ENCODE assay signal across 8 cellular contexts in genomic region chr16:30444231-30445148, GRCh38. TPM values are rescaled to one million over a fixed set of nuclear protein-coding genes. Genes with fewer than 3 reads are reported as not detected.
DNase-seq lines count a peak whose midpoint lies in the region; ATAC-seq and TF ChIP-seq lines count a peak whose summit lies in the region.

No MANE protein-coding gene starts in this region.

- peak overlapping the region; percentile 92 to 98 for H3K9ac ChIP-seq in liver (ENCODE audit: low read depth in 1 of 2, low read length in 2 of 2)

- ATAC-seq in activated T-cell treated with anti-CD3 and anti-CD28 coated beads, Interleukin-2, amount 50 U/mL, for 4 hours = no peak
- no peak for ATAC-seq in activated naive CD8-positive, alpha-beta T cell treated with anti-CD3 and anti-CD28 coated beads, Interleukin-2, amount 50 U/mL, for 24 hours
- no peak for ATAC-seq in sciatic nerve

- no peak for DNase-seq in activated T-cell treated with anti-CD3 and anti-CD28 coated beads, Interleukin-2, amount 50 U/mL, for 4 hours
- no peak for DNase-seq in activated T-cell treated with anti-CD3 and anti-CD28 coated beads, Interleukin-2, amount 50 U/mL, for 48 hours
- DNase-seq in activated naive CD8-positive, alpha-beta T cell treated with anti-CD3 and anti-CD28 coated beads, Interleukin-2, amount 50 U/mL, for 24 hours = no peak
- DNase-seq in tibial nerve (ENCODE audit: low spot score in 2 of 2) (no peak), sciatic nerve (ENCODE audit: low spot score) (no peak), NK-92 (lab: John Stamatoyannopoulos, UW; ENCODE audit: unreplicated experiment) (no peak)
- no peak for DNase-seq in effector CD4-positive, alpha-beta T cell

- no peak for TF ChIP-seq POLR2A in tibial nerve (IDR thresholded peaks at IDR 0.05)

- H3K4me3 Mint-ChIP-seq in activated T-cell treated with anti-CD3 and anti-CD28 coated beads, Interleukin-2, amount 50 U/mL, for 4 hours = peak overlapping the region; percentile 90
- peak overlapping the region; percentile 91 for H3K4me3 Mint-ChIP-seq in activated naive CD8-positive, alpha-beta T cell treated with anti-CD3 and anti-CD28 coated beads, Interleukin-2, amount 50 U/mL, for 24 hours

- H3K4me1 Mint-ChIP-seq in activated T-cell treated with anti-CD3 and anti-CD28 coated beads, Interleukin-2, amount 50 U/mL, for 4 hours (ENCODE audit: low read depth) = peaks cover 31% of the 10 kb centered on the region
- peaks cover 35% of the 10 kb centered on the region for H3K4me1 Mint-ChIP-seq in activated naive CD8-positive, alpha-beta T cell treated with anti-CD3 and anti-CD28 coated beads, Interleukin-2, amount 50 U/mL, for 24 hours

- TF ChIP-seq EP300 in tibial nerve (IDR thresholded peaks at IDR 0.05) = no peak

- intact Hi-C loops in sciatic nerve (cut with DNase I) = loop anchor here (10.0 kb wide), 1 partner anchor 50 kb away; no protein-coding TSS in a partner anchor

- TF ChIP-seq CTCF in liver (IDR thresholded peaks at IDR 0.05; ENCODE audit: low read depth, low read length, missing input control) = no peak
- TF ChIP-seq CTCF in tibial nerve (IDR thresholded peaks at IDR 0.05) = no peak

- H3K4me3 ChIP-seq in liver (ENCODE audit: low read depth in 1 of 3, low read length in 3 of 3) (peak overlapping the region; percentile 85 to 99 (median 86)), tibial nerve (peak overlapping the region; percentile 58 to 100 (median 91))

- peak overlapping the region; percentile 96 to 99 for H3K27ac ChIP-seq in liver (ENCODE audit: low read depth in 1 of 2, low read length in 2 of 2)
- H3K27ac ChIP-seq in tibial nerve = peak overlapping the region; percentile 60 to 98 (median 96)

- H3K4me1 ChIP-seq in liver (ENCODE audit: control insufficient read depth in 4 of 4, insufficient read depth in 4 of 4, low read length in 3 of 4) (peaks cover 4 to 30% (median 18%) of the 10 kb centered on the region in 4 donors), tibial nerve (peaks cover 0 to 23% (median 17%) of the 10 kb centered on the region in 4 donors)

- H3K9me3 Mint-ChIP-seq in activated T-cell treated with anti-CD3 and anti-CD28 coated beads, Interleukin-2, amount 50 U/mL, for 4 hours = no peaks in the 10 kb centered on the region
- H3K9me3 Mint-ChIP-seq in activated naive CD8-positive, alpha-beta T cell treated with anti-CD3 and anti-CD28 coated beads, Interleukin-2, amount 50 U/mL, for 24 hours = no peaks in the 10 kb centered on the region

- H3K9me3 ChIP-seq in liver (ENCODE audit: control insufficient read depth in 4 of 4, low read length in 3 of 4) (no peaks in the 10 kb centered on the region), tibial nerve (no peaks in the 10 kb centered on the region)

- 39% methylated on average over 29 of the region's 29 CpGs for WGBS in liver
- WGBS in tibial nerve, 2 donors = 92 to 94% methylated on average over 29 of the region's 29 CpGs

- no peak for TF ChIP-seq RAD21 in liver (IDR thresholded peaks at IDR 0.05)

- peaks cover 16% of the 10 kb centered on the region for H3K36me3 Mint-ChIP-seq in activated T-cell treated with anti-CD3 and anti-CD28 coated beads, Interleukin-2, amount 50 U/mL, for 4 hours (ENCODE audit: insufficient read depth)
- H3K36me3 Mint-ChIP-seq in activated naive CD8-positive, alpha-beta T cell treated with anti-CD3 and anti-CD28 coated beads, Interleukin-2, amount 50 U/mL, for 24 hours (ENCODE audit: low read depth) = peaks cover 22% of the 10 kb centered on the region

- no peaks in the 10 kb centered on the region for H3K27me3 Mint-ChIP-seq in activated T-cell treated with anti-CD3 and anti-CD28 coated beads, Interleukin-2, amount 50 U/mL, for 4 hours (ENCODE audit: low read depth)
- no peaks in the 10 kb centered on the region for H3K27me3 Mint-ChIP-seq in activated naive CD8-positive, alpha-beta T cell treated with anti-CD3 and anti-CD28 coated beads, Interleukin-2, amount 50 U/mL, for 24 hours

- H3K36me3 ChIP-seq in liver (ENCODE audit: control insufficient read depth in 4 of 4, insufficient read depth in 3 of 4, low read depth in 1 of 4, low read length in 3 of 4) = peaks cover 0 to 2% (median 0%) of the 10 kb centered on the region in 4 donors
- H3K36me3 ChIP-seq in tibial nerve = peaks cover 0 to 22% (median 0%) of the 10 kb centered on the region in 3 donors

- H3K27ac Mint-ChIP-seq in activated naive CD8-positive, alpha-beta T cell treated with anti-CD3 and anti-CD28 coated beads, Interleukin-2, amount 50 U/mL, for 24 hours = peak overlapping the region; percentile 77

- H3K27me3 ChIP-seq in liver (ENCODE audit: control insufficient read depth in 4 of 4, insufficient read depth in 4 of 4, low read length in 3 of 4) (no peaks in the 10 kb centered on the region), tibial nerve (no peaks in the 10 kb centered on the region)

TF ChIP-seq in liver, 16 proteins besides CTCF, POLR2A, EP300 and RAD21:
- no peak for TF ChIP-seq HNF4G (IDR thresholded peaks at IDR 0.05)
- TF ChIP-seq FOXA2 (IDR thresholded peaks at IDR 0.05) = no peak
- TF ChIP-seq EGR1 (IDR thresholded peaks at IDR 0.05; ENCODE audit: low read depth in 2 of 2) = no peak
- no peak for TF ChIP-seq REST (IDR thresholded peaks at IDR 0.05)
- peak; percentile 97 for TF ChIP-seq YY1 (IDR thresholded peaks at IDR 0.05)
- TF ChIP-seq FOXA1 (IDR thresholded peaks at IDR 0.05) = no peak
- TF ChIP-seq JUND (IDR thresholded peaks at IDR 0.05) = no peak
- TF ChIP-seq TAF1 (conservative IDR thresholded peaks at IDR 0.05) = no peak
- TF ChIP-seq MAX (IDR thresholded peaks at IDR 0.05) = no peak
TF ChIP-seq in liver: peak in this region for 1.

RNA-seq across cellular contexts. Expression of gene SEPHS2, which starts 1.2 kb away (rescaled TPM):
- total RNA-seq in activated T-cell treated with anti-CD3 and anti-CD28 coated beads, Interleukin-2, amount 50 U/mL, for 4 hours = 10 to 100 TPM; 64.5 to 69.1 (median 67.1) TPM
- total RNA-seq in liver (100 to 1,000 TPM in 1 of 2 donors, 10 to 100 TPM in 1; 50.1 to 122 TPM), tibial nerve (10 to 100 TPM; 26.2 to 36.5 (median 33.5) TPM), sciatic nerve (25.2 TPM)
- polyA plus RNA-seq in liver = 100 to 1,000 TPM; 143 to 241 TPM

RNA-seq across cellular contexts. Expression of gene DCTPP1, which starts 14.7 kb away (rescaled TPM):
- total RNA-seq in activated T-cell treated with anti-CD3 and anti-CD28 coated beads, Interleukin-2, amount 50 U/mL, for 4 hours = 100 to 1,000 TPM; 226 to 283 (median 250) TPM
- total RNA-seq in liver = 10 to 100 TPM in 1 of 2 donors, 1 to 10 TPM in 1; 6.0 to 12.0 TPM
- polyA plus RNA-seq in liver = 10 to 100 TPM; 18.1 to 18.8 TPM
- 10 to 100 TPM; 12.1 to 20.7 (median 16.1) TPM for total RNA-seq in tibial nerve
- total RNA-seq in sciatic nerve = 20.4 TPM

RNA-seq across cellular contexts. Expression of gene ITGAL, which starts 28.1 kb away (rescaled TPM):
- 100 to 1,000 TPM; 193 to 259 (median 220) TPM for total RNA-seq in activated T-cell treated with anti-CD3 and anti-CD28 coated beads, Interleukin-2, amount 50 U/mL, for 4 hours
- total RNA-seq in liver (10 to 100 TPM in 1 of 2 donors, 1 to 10 TPM in 1; 9.4 to 11.8 TPM), tibial nerve (1 to 10 TPM; 2.4 to 8.8 (median 2.9) TPM), sciatic nerve (14.5 TPM)
- 1 to 10 TPM; 4.3 to 4.4 TPM for polyA plus RNA-seq in liver

RNA-seq across cellular contexts. Expression of gene ZNF771, which starts 37.1 kb away (rescaled TPM):
- 1 to 10 TPM; 7.1 to 9.8 (median 9.4) TPM for total RNA-seq in activated T-cell treated with anti-CD3 and anti-CD28 coated beads, Interleukin-2, amount 50 U/mL, for 4 hours
- total RNA-seq in liver (1 to 10 TPM; 2.6 to 8.0 TPM), tibial nerve (10 to 100 TPM; 35.8 to 48.2 (median 43.0) TPM), sciatic nerve (7.5 TPM)
- 1 to 10 TPM; 5.2 to 5.3 TPM for polyA plus RNA-seq in liver

RNA-seq across cellular contexts. Expression of gene ZNF48, which starts 49.3 kb away (rescaled TPM):
- 10 to 100 TPM; 18.0 to 19.2 (median 18.1) TPM for total RNA-seq in activated T-cell treated with anti-CD3 and anti-CD28 coated beads, Interleukin-2, amount 50 U/mL, for 4 hours
- total RNA-seq in liver (1 to 10 TPM; 3.2 to 4.7 TPM), tibial nerve (1 to 10 TPM; 5.5 to 7.5 (median 7.3) TPM), sciatic nerve (6.7 TPM)
- polyA plus RNA-seq in liver = 1 to 10 TPM; 2.3 to 3.0 TPM

Comparison
In these comparisons a context has a peak if more than half of its experiments do, and no peak if none do; other contexts are left out.
1. RNA of gene DCTPP1, which starts 14.7 kb away (total RNA-seq): 226 to 283 TPM in activated T-cell treated with anti-CD3 and anti-CD28 coated beads, Interleukin-2, amount 50 U/mL, for 4 hours; 20.4 TPM in sciatic nerve (single experiment), 12.1 to 20.7 TPM in tibial nerve and 6.0 to 12.0 TPM in liver; every median in the first group is over 10 times any median in the second.
2. RNA of gene ITGAL, which starts 28.1 kb away (total RNA-seq): 193 to 259 TPM in activated T-cell treated with anti-CD3 and anti-CD28 coated beads, Interleukin-2, amount 50 U/mL, for 4 hours; 14.5 TPM in sciatic nerve (single experiment), 9.4 to 11.8 TPM in liver and 2.4 to 8.8 TPM in tibial nerve; every median in the first group is over 10 times any median in the second.